Comparison of ENCODE assay signal across 2 cellular contexts in the genomic region with DNA sequence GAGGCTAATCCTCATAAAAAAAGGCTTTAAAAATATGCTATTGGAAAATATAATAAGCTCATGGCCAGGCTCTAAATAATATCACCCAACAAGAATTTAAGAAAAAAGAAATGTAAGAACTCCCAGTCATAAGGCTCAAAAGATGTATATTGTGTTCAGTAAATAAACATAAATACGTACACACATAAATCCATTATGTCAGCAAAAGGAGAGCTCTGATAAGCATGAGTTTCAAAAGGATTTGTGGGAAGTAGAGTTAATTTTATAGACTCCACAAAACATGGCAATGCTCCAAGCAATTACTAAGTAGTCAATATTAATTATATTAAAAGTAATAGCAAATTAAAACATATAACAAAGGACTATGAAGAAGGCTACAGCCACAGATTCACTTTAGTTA.
TF ChIP-seq lines count a peak whose summit lies in the region.

No MANE protein-coding gene starts in this region.

TF ChIP-seq in HepG2, 621 proteins besides CTCF, POLR2A, EP300 and RAD21:
- TF ChIP-seq POLR2AphosphoS5 (IDR thresholded peaks at IDR 0.05; ENCODE audit: low read depth, low read length) (no peak), FOXJ3 (CRISPR knock-in tag; IDR thresholded peaks at IDR 0.05; ENCODE audit: borderline replicate concordance) (no peak), MAFK (conservative IDR thresholded peaks at IDR 0.05 in 1 of 2, IDR thresholded peaks at IDR 0.05 in 1 of 2; ENCODE audit: low read length in 2 of 2) (peak in 1 of 2 experiments; percentile 62; a peak in 2 of 4 replicates), MAFF (IDR thresholded peaks at IDR 0.05; ENCODE audit: low read depth, low read length) (peak; percentile 33; the same call in 1 of the 2 replicates)

TF ChIP-seq in IMR-90, 13 proteins besides CTCF, POLR2A, EP300 and RAD21:
- TF ChIP-seq MAZ (IDR thresholded peaks at IDR 0.05; ENCODE audit: borderline replicate concordance, low read depth, low read length) = no peak
- peak; percentile 59 for TF ChIP-seq MAFK (IDR thresholded peaks at IDR 0.05; ENCODE audit: low read depth, low read length)
